ENCODE assay signal across 14 cellular contexts in genomic region chr1:85585845-85586244, GRCh38. TPM values are rescaled to one million over a fixed set of nuclear protein-coding genes. Genes with fewer than 3 reads are reported as not detected.
A peak's percentile ranks its signal among the peaks of the same experiment; 100 is the strongest.
DNase-seq lines count a peak whose midpoint lies in the region; TF ChIP-seq lines count a peak whose summit lies in the region.
"Had no signal": no experiment of that assay in that cellular context is flagged by ENCODE, and none has a peak within 500 bp of the region (broad histone marks: within the 10 kb centered on the region; RNA-seq: fewer than 3 reads in every experiment).

No MANE protein-coding gene starts in this region.

- no peak overlapping the region for H2BK5ac ChIP-seq in mesendoderm (ENCODE audit: low read length)

- no peak overlapping the region for H3K9ac ChIP-seq in mesendoderm (ENCODE audit: low read length)

- H3K27ac Mint-ChIP-seq in HFFc6, result peak overlapping the region; percentile 94

- H3K79me2 ChIP-seq in mesendoderm (ENCODE audit: control insufficient read depth, insufficient read depth, low read length), result peaks cover 21% of the 10 kb centered on the region

- H2BK120ac ChIP-seq in mesendoderm (ENCODE audit: low read depth, low read length), result no peak overlapping the region

- H3K56ac ChIP-seq in mesendoderm (ENCODE audit: low read length), result no peak overlapping the region

- peaks cover 56% of the 10 kb centered on the region for H3K36me3 Mint-ChIP-seq in HFFc6 (ENCODE audit: low read depth)

- H4K8ac ChIP-seq in mesendoderm (ENCODE audit: low read depth, low read length), result no peak overlapping the region

- peaks cover 6% of the 10 kb centered on the region for H3K4me1 ChIP-seq in mesendoderm (ENCODE audit: control insufficient read depth, low read depth, low read length)

- H3K36me3 ChIP-seq in mesendoderm (ENCODE audit: control insufficient read depth, insufficient read depth, low read length), result peaks cover 8% of the 10 kb centered on the region
- H3K36me3 ChIP-seq: Peyer's patch had no signal

- no peak overlapping the region for H2AK5ac ChIP-seq in mesendoderm (ENCODE audit: low read length)

- no peak overlapping the region for H4K5ac ChIP-seq in mesendoderm (ENCODE audit: low read length)

- no peak overlapping the region for H2BK15ac ChIP-seq in mesendoderm (replicated peaks; ENCODE audit: low read depth)

- peak; percentile 64 for DNase-seq in AG08395 (ENCODE audit: low spot score)
- DNase-seq in HFFc6, result peak; percentile 57
- DNase-seq in astrocyte of the spinal cord (ENCODE audit: low read depth, low spot score), result peak; percentile 83
- DNase-seq in kidney tubule cell (ENCODE audit: low spot score), result peak; percentile 69
- DNase-seq in activated naive CD4-positive, alpha-beta T cell treated with anti-CD3 and anti-CD28 coated beads, Interleukin-2, amount 50 U/mL, for 16 hours, result no peak
- DNase-seq in SIG-M5 treated with dmso at 0.1 percent for 504 hours (lab: John Stamatoyannopoulos, UW; ENCODE audit: unreplicated experiment), result no peak
- DNase-seq in mesendoderm, result no peak
- no peak for DNase-seq in SHP77 treated with DMSO at 0.1 percent for 48 hours (lab: John Stamatoyannopoulos, UW)
- DNase-seq: amygdala; C1 segment of cervical spinal cord; effector CD4-positive, alpha-beta T cell; NCI-H1048; NCI-H446 treated with DMSO at 0.1 percent for 48 hours; Peyer's patch had no signal

- H3K9me3 Mint-ChIP-seq in HFFc6, result peaks cover 64% of the 10 kb centered on the region

- no peak overlapping the region for H3K4ac ChIP-seq in mesendoderm (ENCODE audit: low read depth, low read length)

- H3K18ac ChIP-seq in mesendoderm (ENCODE audit: low read length), result no peak overlapping the region

- no peak for TF ChIP-seq CTCF in HFFc6 (IDR thresholded peaks at IDR 0.05)
- no peak for TF ChIP-seq CTCF in astrocyte of the spinal cord (IDR thresholded peaks at IDR 0.05; ENCODE audit: low read depth, low read length)

- no peaks in the 10 kb centered on the region for H3K79me1 ChIP-seq in mesendoderm (ENCODE audit: low read length)

- H3K27ac ChIP-seq in mesendoderm (ENCODE audit: low read depth, low read length), result no peak overlapping the region
- H3K27ac ChIP-seq: Peyer's patch had no signal

- peak overlapping the region; percentile 99 for H3K4me3 Mint-ChIP-seq in HFFc6

- in situ Hi-C loops in astrocyte of the spinal cord (cut with HindIII; ENCODE audit: low sequenced_read_pairs), result no loop called here

- peaks cover 49% of the 10 kb centered on the region for H3K4me1 Mint-ChIP-seq in HFFc6 (ENCODE audit: low read depth)

- H3K27me3 ChIP-seq in mesendoderm (ENCODE audit: insufficient read depth, low read length, poor library complexity), result no peaks in the 10 kb centered on the region
- H3K27me3 ChIP-seq: Peyer's patch had no signal

- H3K4me3 ChIP-seq in astrocyte of the spinal cord (ENCODE audit: low read depth, low read length) (no peak overlapping the region), mesendoderm (ENCODE audit: low read length) (no peak overlapping the region)
- H3K4me3 ChIP-seq: Peyer's patch had no signal

- no peak overlapping the region for H3K23ac ChIP-seq in mesendoderm (ENCODE audit: low read length)

- H3K27me3 Mint-ChIP-seq in HFFc6 (ENCODE audit: insufficient read depth), result peaks cover 61% of the 10 kb centered on the region

- H3K4me2 ChIP-seq in mesendoderm (ENCODE audit: low read length), result no peak overlapping the region

RNA-seq across cellular contexts. Expression of gene CCN1, which starts 5.3 kb away (rescaled TPM):
- 1,000 to 10,000 TPM in 3 of 6 experiments, 100 to 1,000 TPM in 3; 877 to 1,071 (median 1,004) TPM for total RNA-seq in HFFc6 (2021; fragmentation: NEBNext Ultra II Directional; extraction: Animal tissue kit (Norgen Biotek cat#: 25700))
- polyA plus RNA-seq in mesendoderm (2013, experiment 1 of 2), result 188 TPM
- polyA plus RNA-seq in mesendoderm (2013, experiment 2 of 2), result 199 TPM

Comparison
In these comparisons a context has a peak if more than half of its experiments do, and no peak if none do; other contexts are left out.
1. DNase-seq: peak in AG08395 (single experiment), HFFc6 (single experiment), astrocyte of the spinal cord (single experiment) and kidney tubule cell (single experiment); none in activated naive CD4-positive, alpha-beta T cell treated with anti-CD3 and anti-CD28 coated beads, Interleukin-2, amount 50 U/mL, for 16 hours (single experiment), SIG-M5 treated with dmso at 0.1 percent for 504 hours (single experiment), mesendoderm (single experiment) and SHP77 treated with DMSO at 0.1 percent for 48 hours (single experiment).